ENCODE assay signal across 10 cellular contexts in the genomic region with DNA sequence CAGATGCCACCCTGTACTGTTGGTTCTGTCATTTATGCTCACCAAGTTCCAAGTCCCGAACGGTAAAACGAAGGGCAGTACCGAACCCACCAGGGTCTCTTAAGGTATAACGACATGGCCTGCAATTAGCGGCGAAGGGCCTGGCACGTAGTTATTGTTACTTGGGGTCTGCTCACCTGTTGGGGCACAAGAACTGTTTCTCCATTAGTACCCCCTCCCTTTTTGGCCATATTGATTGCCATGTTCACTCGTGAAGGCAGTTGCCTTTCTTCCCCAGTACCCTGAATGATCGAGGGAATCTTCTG. TPM values are rescaled to one million over a fixed set of nuclear protein-coding genes. Genes with fewer than 3 reads are reported as not detected.
A peak's percentile ranks its signal among the peaks of the same experiment; 100 is the strongest.
DNase-seq lines count a peak whose midpoint lies in the region; TF ChIP-seq lines count a peak whose summit lies in the region.
"Had no signal": no experiment of that assay in that cellular context is flagged by ENCODE, and none has a peak within 500 bp of the region (broad histone marks: within the 10 kb centered on the region; RNA-seq: fewer than 3 reads in every experiment).

No MANE protein-coding gene starts in this region.

- H3K27ac Mint-ChIP-seq in Caco-2 (ENCODE audit: unreplicated experiment) (peak overlapping the region; percentile 79), endothelial cell (ENCODE audit: unreplicated experiment) (no peak overlapping the region)

- POLR2A ChIA-PET in Caco-2 (lab: Charles Lee), result no interaction called here

- CTCF ChIA-PET in Caco-2 (lab: Charles Lee), result no interaction called here

- TF ChIP-seq POLR2A in ovary (IDR thresholded peaks at IDR 0.05) (no peak), lower leg skin (IDR thresholded peaks at IDR 0.05) (no peak)

- TF ChIP-seq EP300 in ovary (IDR thresholded peaks at IDR 0.05), result no peak

- intact Hi-C loops in Caco-2 (cut with micrococcal nuclease; ENCODE audit: unreplicated experiment) (loop anchor here (2.0 to 10.0 kb wide), 3 partner anchors 34 to 122 kb away; a partner anchor contains a TSS), ovary (cut with DNase I) (no loop called here), lower leg skin (cut with DNase I; ENCODE audit: low total_unique reads) (no loop called here)

- no peaks in the 10 kb centered on the region for H3K9me3 Mint-ChIP-seq in Caco-2 (ENCODE audit: unreplicated experiment)
- no peaks in the 10 kb centered on the region for H3K9me3 Mint-ChIP-seq in endothelial cell (ENCODE audit: unreplicated experiment)

- H3K4me1 Mint-ChIP-seq in Caco-2 (ENCODE audit: low read depth, unreplicated experiment), result peaks cover 18% of the 10 kb centered on the region
- H3K4me1 Mint-ChIP-seq in endothelial cell (ENCODE audit: unreplicated experiment), result peaks cover 3% of the 10 kb centered on the region

- no peaks in the 10 kb centered on the region for H3K27me3 Mint-ChIP-seq in Caco-2 (ENCODE audit: insufficient read depth, unreplicated experiment)
- H3K27me3 Mint-ChIP-seq in endothelial cell (ENCODE audit: unreplicated experiment), result peaks cover 13% of the 10 kb centered on the region

- no peak overlapping the region for H3K27ac ChIP-seq in ovary

- BruUV-seq in Caco-2 (replicated peaks; lab: Mats Ljungman, UMichigan), result TSS peak; percentile 54

- H3K4me1 ChIP-seq in Caco-2 (peaks cover 32% of the 10 kb centered on the region), ovary (ENCODE audit: insufficient read depth) (peaks cover 5% of the 10 kb centered on the region)

- no peak for TF ChIP-seq CTCF in Caco-2 (IDR thresholded peaks at IDR 0.05; ENCODE audit: insufficient read depth in 1 of 2, low read depth in 1 of 2, low read length in 1 of 2, severe bottlenecking in 1 of 2, unreplicated experiment in 1 of 2)
- no peak for TF ChIP-seq CTCF in endothelial cell (IDR thresholded peaks at IDR 0.05; ENCODE audit: unreplicated experiment)
- TF ChIP-seq CTCF in ovary (IDR thresholded peaks at IDR 0.05), result no peak
- TF ChIP-seq CTCF in lower leg skin (IDR thresholded peaks at IDR 0.05), result no peak

- 40 to 59% (median 45%) methylated on average over 10 of the region's 10 CpGs for WGBS in ovary, 3 donors
- WGBS in lower leg skin, 2 donors, result 41 to 60% methylated on average over 10 of the region's 10 CpGs

- H3K36me3 ChIP-seq in Caco-2 (ENCODE audit: control insufficient read depth, insufficient read depth, low read length) (no peaks in the 10 kb centered on the region), ovary (no peaks in the 10 kb centered on the region)

- H3K4me3 ChIP-seq in Caco-2 (ENCODE audit: low read depth, low read length) (peak overlapping the region; percentile 81), ovary (peak overlapping the region; percentile 60), lower leg skin (ENCODE audit: low read depth, poor library complexity, severe bottlenecking) (no peak overlapping the region)

- H3K4me3 Mint-ChIP-seq in Caco-2 (ENCODE audit: unreplicated experiment), result peak overlapping the region; percentile 89
- peak overlapping the region; percentile 84 for H3K4me3 Mint-ChIP-seq in endothelial cell (ENCODE audit: unreplicated experiment)

- H3K9me3 ChIP-seq in Caco-2 (no peaks in the 10 kb centered on the region), ovary (no peaks in the 10 kb centered on the region)

- DNase-seq in Caco-2 (no peak), NCI-H69 (lab: John Stamatoyannopoulos, UW) (peak; percentile 37), endothelial cell (ENCODE audit: low spot score) (no peak), ovary (no peak), H4 (ENCODE audit: low spot score) (no peak), mesenteric fat pad (ENCODE audit: low spot score) (no peak), lower leg skin (ENCODE audit: low spot score in 2 of 2) (no peak), DMS 273 (lab: John Stamatoyannopoulos, UW; ENCODE audit: unreplicated experiment) (no peak)
- DNase-seq: activated CD4-positive, CD25-positive, alpha-beta regulatory T cell; NCI-H2029 treated with DMSO at 0.1 percent for 48 hours had no signal

- no peaks in the 10 kb centered on the region for H3K27me3 ChIP-seq in Caco-2 (replicated peaks; ENCODE audit: control insufficient read depth, insufficient read depth, low read length)
- no peaks in the 10 kb centered on the region for H3K27me3 ChIP-seq in ovary

- H3K36me3 Mint-ChIP-seq in Caco-2 (ENCODE audit: insufficient read depth, unreplicated experiment), result peaks cover 8% of the 10 kb centered on the region
- H3K36me3 Mint-ChIP-seq in endothelial cell (ENCODE audit: low read depth, unreplicated experiment), result no peaks in the 10 kb centered on the region

RNA-seq across cellular contexts. Expression of a gene that starts 0.4 kb away (rescaled TPM):
- total RNA-seq in Caco-2 (2022), result 27.5 and 30.0 TPM in 2 replicates
- 0.33 TPM for total RNA-seq in endothelial cell (ENCODE audit: unreplicated experiment)
- 1 to 10 TPM in 6 of 7 donors, under 1 TPM in 1; 0.99 to 5.6 (median 1.1) TPM for total RNA-seq in ovary
- polyA plus RNA-seq in ovary, result 1 to 10 TPM; 1.1 to 1.2 TPM
- total RNA-seq in H4 (2014; rRNA removed; shearing (Covaris generic)), result 0.39 TPM in 2 replicates
- not detected for total RNA-seq in mesenteric fat pad
- total RNA-seq in lower leg skin, result 1 to 10 TPM in 1 of 4 donors, under 1 TPM in 2, not detected in 1; 0.63 to 1.9 (median 0.81) TPM

RNA-seq across cellular contexts. Expression of a gene that starts 0.6 kb away (rescaled TPM):
- total RNA-seq in Caco-2 (2022) (30.5 and 32.4 TPM in 2 replicates), endothelial cell (ENCODE audit: unreplicated experiment) (1.0 TPM), ovary (1 to 10 TPM; 3.6 to 7.0 (median 4.9) TPM), mesenteric fat pad (1.4 TPM), lower leg skin (10 to 100 TPM in 2 of 4 donors, 1 to 10 TPM in 2; 4.6 to 14.9 (median 9.5) TPM)
- under 1 TPM; 0.85 to 0.88 TPM for polyA plus RNA-seq in ovary
- 0.02 and 0.39 TPM in 2 replicates for total RNA-seq in H4 (2014; rRNA removed; shearing (Covaris generic))

RNA-seq across cellular contexts. Expression of a gene that starts 35.1 kb away (rescaled TPM):
- 34.4 and 35.2 TPM in 2 replicates for total RNA-seq in Caco-2 (2022)
- 40.1 TPM for total RNA-seq in endothelial cell (ENCODE audit: unreplicated experiment)
- total RNA-seq in ovary, result 10 to 100 TPM; 12.5 to 34.5 (median 21.3) TPM
- 10 to 100 TPM in 1 of 2 donors, 1 to 10 TPM in 1; 9.1 to 20.6 TPM for polyA plus RNA-seq in ovary
- 14.1 and 22.3 TPM in 2 replicates for total RNA-seq in H4 (2014; rRNA removed; shearing (Covaris generic))
- 19.5 TPM for total RNA-seq in mesenteric fat pad
- total RNA-seq in lower leg skin, result 10 to 100 TPM; 12.0 to 22.4 (median 19.2) TPM

RNA-seq across cellular contexts. Expression of a gene that starts 44.9 kb away (rescaled TPM):
- total RNA-seq in Caco-2 (2022) (51.5 and 56.6 TPM in 2 replicates), endothelial cell (ENCODE audit: unreplicated experiment) (36.6 TPM), ovary (10 to 100 TPM; 38.9 to 99.9 (median 56.1) TPM), mesenteric fat pad (40.5 TPM), lower leg skin (10 to 100 TPM; 23.0 to 47.2 (median 30.1) TPM)
- polyA plus RNA-seq in ovary, result 10 to 100 TPM; 62.3 to 81.0 TPM
- 40.3 and 61.0 TPM in 2 replicates for total RNA-seq in H4 (2014; rRNA removed; shearing (Covaris generic))
